ENCODE assay signal across 8 cellular contexts in genomic region chr15:34583399-34584320, GRCh38. TPM values are rescaled to one million over a fixed set of nuclear protein-coding genes. Genes with fewer than 3 reads are reported as not detected.
A peak's percentile ranks its signal among the peaks of the same experiment; 100 is the strongest.
DNase-seq lines count a peak whose midpoint lies in the region; ATAC-seq and TF ChIP-seq lines count a peak whose summit lies in the region.

Gene GOLGA8B, minus strand, starts transcription at chr15:34583651. Its CDS starts 47,739 bp downstream, at chr15:34535912.

- H4K20me1 ChIP-seq in OCI-LY3 (ENCODE audit: insufficient read depth, low read length), result peaks cover 19% of the 10 kb centered on the region

- ATAC-seq in GM19328 (IDR thresholded peaks at IDR 0.05; ENCODE audit: unreplicated experiment) (peak; percentile 61), HG03460 (IDR thresholded peaks at IDR 0.05; ENCODE audit: unreplicated experiment) (peak; percentile 60), esophagus mucosa (peak; percentile 85)

- H3K4me2 ChIP-seq in OCI-LY3 (ENCODE audit: low read length), result peak within 1 kb of the TSS; percentile 99

- H2AFZ ChIP-seq in OCI-LY3 (ENCODE audit: low read depth, low read length), result peak within 1 kb of the TSS; percentile 80

- H3K9ac ChIP-seq in OCI-LY3 (ENCODE audit: low read length), result peak within 1 kb of the TSS; percentile 84

- no peak for TF ChIP-seq CTCF in C4-2B (conservative IDR thresholded peaks at IDR 0.05)
- no peak for TF ChIP-seq CTCF in OCI-LY3 (IDR thresholded peaks at IDR 0.05; ENCODE audit: low read depth, low read length)

- peak within 1 kb of the TSS; percentile 52 for H3K27ac ChIP-seq in C4-2B
- peak within 1 kb of the TSS; percentile 45 for H3K27ac ChIP-seq in OCI-LY3 (ENCODE audit: low read length)
- no peak within 1 kb of the TSS for H3K27ac ChIP-seq in muscle layer of duodenum (ENCODE audit: low read length)

- H3K4me3 ChIP-seq in OCI-LY3 (ENCODE audit: low read length), result peak within 1 kb of the TSS; percentile 91
- peak within 1 kb of the TSS; percentile 39 to 88 for H3K4me3 ChIP-seq in muscle layer of duodenum (ENCODE audit: low read depth in 1 of 2, low read length in 2 of 2)

- peaks cover 57% of the 10 kb centered on the region for H3K79me2 ChIP-seq in OCI-LY3 (ENCODE audit: low read length)

- H3K27me3 ChIP-seq in OCI-LY3 (ENCODE audit: low read depth, low read length), result no peaks in the 10 kb centered on the region
- no peaks in the 10 kb centered on the region for H3K27me3 ChIP-seq in muscle layer of duodenum (ENCODE audit: low read depth, low read length)

- H3K4me1 ChIP-seq in OCI-LY3 (ENCODE audit: low read length) (peaks cover 17% of the 10 kb centered on the region), muscle layer of duodenum (ENCODE audit: control insufficient read depth in 1 of 2, insufficient read depth in 2 of 2, low read length in 2 of 2) (peaks cover 3 to 19% of the 10 kb centered on the region in 2 donors)

- DNase-seq in activated T-cell treated with anti-CD3 and anti-CD28 coated beads for 4 hours, result peak; percentile 67
- peak; percentile 56 to 59 for DNase-seq in stimulated activated CD8-positive, alpha-beta memory T cell treated with anti-CD3 and anti-CD28 coated beads, Interleukin-7, amount 100 ng/mL, for 48 hours (ENCODE audit: extremely low read depth in 1 of 2, low read depth in 1 of 2)

- no peaks in the 10 kb centered on the region for H3K36me3 ChIP-seq in OCI-LY3 (replicated peaks; ENCODE audit: low read depth, low read length)
- H3K36me3 ChIP-seq in muscle layer of duodenum (ENCODE audit: control insufficient read depth in 1 of 2, insufficient read depth in 2 of 2, low read length in 2 of 2), result no peaks in the 10 kb centered on the region

- H3K9me3 ChIP-seq in OCI-LY3 (ENCODE audit: insufficient read depth, low read length), result no peaks in the 10 kb centered on the region
- no peaks in the 10 kb centered on the region for H3K9me3 ChIP-seq in muscle layer of duodenum (ENCODE audit: control insufficient read depth in 1 of 2, low read length in 2 of 2)

RNA-seq across cellular contexts. Expression of gene GOLGA8B, which starts in this region (rescaled TPM):
- total RNA-seq in esophagus mucosa, result 27.2 TPM
